Comparison of ENCODE assay signal across 34 cellular contexts in genomic region chr2:234074751-234075520, GRCh38. TPM values are rescaled to one million over a fixed set of nuclear protein-coding genes. Genes with fewer than 3 reads are reported as not detected.
A peak's percentile ranks its signal among the peaks of the same experiment; 100 is the strongest.
DNase-seq lines count a peak whose midpoint lies in the region; ATAC-seq lines count a peak whose summit lies in the region.
"Had no signal": no experiment of that assay in that cellular context is flagged by ENCODE, and none has a peak within 500 bp of the region (broad histone marks: within the 10 kb centered on the region; RNA-seq: fewer than 3 reads in every experiment).

No MANE protein-coding gene starts in this region.

- intact Hi-C loops in aorta (cut with DNase I): no loop called here

- CTCF ChIA-PET in T-cell (lab: Charles Lee): interaction anchor here in 1 of 2 donors (0.7 kb wide), 1 partner anchor 63 kb away, joined by 6 read pairs; no protein-coding TSS in a partner anchor

- DNase-seq in NCI-H2171 treated with DMSO at 0.1 percent for 48 hours (lab: John Stamatoyannopoulos, UW) (peak; percentile 44), NCI-H2171 (lab: John Stamatoyannopoulos, UW) (no peak), NCI-H82 treated with DMSO at 0.1 percent for 48 hours (lab: John Stamatoyannopoulos, UW; ENCODE audit: unreplicated experiment) (peak; percentile 89), immature natural killer cell (no peak), aorta (no peak), T-cell (no peak), DMS153 treated with DMSO at 0.1 percent for 48 hours (lab: John Stamatoyannopoulos, UW; ENCODE audit: unreplicated experiment) (no peak)
- no peak for DNase-seq in central memory CD4-positive, alpha-beta T cell
- DNase-seq: 8988T; activated effector memory CD4-positive, alpha-beta T cell treated with Interleukin-2 at 50 U/mL for 16 hours; activated T-cell treated with anti-CD3 and anti-CD28 coated beads, Interleukin-2, amount 50 U/mL, for 1 hour; amygdala; cortex of kidney; effector memory CD4-positive, alpha-beta T cell; hypothalamus; left cardiac atrium; naive thymus-derived CD8-positive, alpha-beta T cell; NCI-H187; NCI-H526 treated with DMSO at 0.1 percent for 48 hours; occipital lobe; SIG-M5; stimulated activated CD4-positive, alpha-beta T cell treated with anti-CD3 and anti-CD28 coated beads, Interleukin-15, amount 100 ng/mL, for 24 hours; SW 1271; T-helper 9 cell; transverse colon had no signal

- POLR2A ChIA-PET in T-cell (lab: Charles Lee): no interaction called here

- peaks cover 0 to 9% (median 5%) of the 10 kb centered on the region in 3 donors for H3K27me3 Mint-ChIP-seq in immature natural killer cell (ENCODE audit: low read depth in 3 of 3)
- no peaks in the 10 kb centered on the region for H3K27me3 Mint-ChIP-seq in T-cell

- H3K4me1 ChIP-seq in aorta (ENCODE audit: control insufficient read depth in 1 of 2, insufficient read depth in 2 of 2, low read length in 2 of 2): no peaks in the 10 kb centered on the region
- H3K4me1 ChIP-seq: transverse colon had no signal

- H3K4me3 ChIP-seq in aorta (ENCODE audit: low read length in 2 of 2): no peak overlapping the region
- H3K4me3 ChIP-seq: transverse colon had no signal

- no peaks in the 10 kb centered on the region for H3K36me3 ChIP-seq in aorta (ENCODE audit: control insufficient read depth in 1 of 2, insufficient read depth in 2 of 2, low read length in 1 of 2)
- H3K36me3 ChIP-seq: transverse colon had no signal

- 53 to 55% methylated on average over 13 of the region's 13 CpGs for WGBS in aorta, 2 donors

- peaks cover 71 to 79% of the 10 kb centered on the region in 2 donors for H3K4me1 Mint-ChIP-seq in immature natural killer cell
- H3K4me1 Mint-ChIP-seq in T-cell: peaks cover 25 to 38% (median 29%) of the 10 kb centered on the region in 3 donors

- peak; percentile 19 for ATAC-seq in aorta (ENCODE audit: low FRiP score)
- ATAC-seq in T-cell (replicated peaks in 1 of 4): no peak
- ATAC-seq: activated naive CD4-positive, alpha-beta T cell treated with anti-CD3 and anti-CD28 coated beads, Interleukin-2, amount 50 U/mL, for 72 hours; left cardiac atrium; naive thymus-derived CD8-positive, alpha-beta T cell; stimulated activated effector memory CD8-positive, alpha-beta T cell treated with anti-CD3 and anti-CD28 coated beads, Interleukin-12 subunit alpha, Interleukin-12 subunit beta, amount 100 ng/mL, for 72 hours had no signal

- H3K9me3 Mint-ChIP-seq in immature natural killer cell: peaks cover 0 to 3% (median 0%) of the 10 kb centered on the region in 6 donors
- no peaks in the 10 kb centered on the region for H3K9me3 Mint-ChIP-seq in T-cell
- H3K9me3 Mint-ChIP-seq: stimulated activated effector memory CD8-positive, alpha-beta T cell treated with anti-CD3 and anti-CD28 coated beads, Interleukin-12 subunit alpha, Interleukin-12 subunit beta, amount 100 ng/mL, for 72 hours had no signal

- H3K27ac ChIP-seq in aorta (ENCODE audit: low read depth in 1 of 2, low read length in 2 of 2): no peak overlapping the region
- H3K27ac ChIP-seq: epithelial cell of prostate, transverse colon had no signal

- H3K27ac Mint-ChIP-seq in immature natural killer cell (peak overlapping the region in 4 of 6 donors; percentile 28 to 94 (median 41)), T-cell (peak overlapping the region in 1 of 2 donors; percentile 66)
- H3K27ac Mint-ChIP-seq: activated CD4-positive, alpha-beta T cell treated with anti-CD3 and anti-CD28 coated beads, Interleukin-2, amount 10 ng/mL, durations not matched to agents 24 days and 14 days; stimulated activated effector memory CD8-positive, alpha-beta T cell treated with anti-CD3 and anti-CD28 coated beads, Interleukin-12 subunit alpha, Interleukin-12 subunit beta, amount 100 ng/mL, for 72 hours had no signal

- H3K4me3 Mint-ChIP-seq in immature natural killer cell: peak overlapping the region in 1 of 5 donors; percentile 44
- H3K4me3 Mint-ChIP-seq in T-cell: no peak overlapping the region
- H3K4me3 Mint-ChIP-seq: activated CD4-positive, alpha-beta T cell treated with anti-CD3 and anti-CD28 coated beads, Interleukin-2, amount 10 ng/mL, durations not matched to agents 24 days and 14 days; naive thymus-derived CD8-positive, alpha-beta T cell; stimulated activated effector memory CD8-positive, alpha-beta T cell treated with anti-CD3 and anti-CD28 coated beads, Interleukin-12 subunit alpha, Interleukin-12 subunit beta, amount 100 ng/mL, for 72 hours had no signal

- H3K9me3 ChIP-seq in aorta (ENCODE audit: control insufficient read depth, low read length): peaks cover 2% of the 10 kb centered on the region
- H3K9me3 ChIP-seq: transverse colon had no signal

- H3K36me3 Mint-ChIP-seq in immature natural killer cell (peaks cover 3 to 14% (median 9%) of the 10 kb centered on the region in 3 donors), T-cell (no peaks in the 10 kb centered on the region)
- H3K36me3 Mint-ChIP-seq: activated naive CD4-positive, alpha-beta T cell treated with anti-CD3 and anti-CD28 coated beads, Interleukin-2, amount 50 U/mL, for 72 hours; naive thymus-derived CD8-positive, alpha-beta T cell had no signal

- H3K27me3 ChIP-seq in aorta (ENCODE audit: control insufficient read depth in 1 of 2, insufficient read depth in 2 of 2, low read length in 1 of 2): no peaks in the 10 kb centered on the region
- H3K27me3 ChIP-seq: transverse colon had no signal

RNA-seq across cellular contexts. Expression of gene SPP2, which starts 24.4 kb away (rescaled TPM):
- polyA plus RNA-seq in immature natural killer cell: not detected
- not detected for total RNA-seq in aorta
- polyA plus RNA-seq in aorta: not detected
- total RNA-seq in T-cell: not detected
- total RNA-seq: activated CD4-positive, alpha-beta T cell treated with anti-CD3 and anti-CD28 coated beads, Interleukin-2, amount 10 ng/mL, durations not matched to agents 24 days and 14 days; activated CD8-positive, alpha-beta memory T cell treated with anti-CD3 and anti-CD28 coated beads for 36 hours; activated naive CD4-positive, alpha-beta T cell treated with anti-CD3 and anti-CD28 coated beads, Interleukin-2, amount 50 U/mL, for 72 hours; glomerular endothelial cell; left cardiac atrium; lung microvascular endothelial cell; mononuclear cell; naive thymus-derived CD8-positive, alpha-beta T cell; occipital lobe; pulmonary artery endothelial cell; transverse colon had no signal
- polyA plus RNA-seq: naive thymus-derived CD8-positive, alpha-beta T cell had no signal

Comparison
In these comparisons a context has a peak if more than half of its experiments do, and no peak if none do; other contexts are left out.
1. DNase-seq: peak in NCI-H2171 treated with DMSO at 0.1 percent for 48 hours (single experiment) and NCI-H82 treated with DMSO at 0.1 percent for 48 hours (single experiment); none in NCI-H2171 (single experiment), immature natural killer cell (0 of 3), aorta (0 of 2), T-cell (0 of 34), DMS153 treated with DMSO at 0.1 percent for 48 hours (single experiment) and central memory CD4-positive, alpha-beta T cell (single experiment).